Comparison of ENCODE assay signal across 20 cellular contexts in the genomic region with DNA sequence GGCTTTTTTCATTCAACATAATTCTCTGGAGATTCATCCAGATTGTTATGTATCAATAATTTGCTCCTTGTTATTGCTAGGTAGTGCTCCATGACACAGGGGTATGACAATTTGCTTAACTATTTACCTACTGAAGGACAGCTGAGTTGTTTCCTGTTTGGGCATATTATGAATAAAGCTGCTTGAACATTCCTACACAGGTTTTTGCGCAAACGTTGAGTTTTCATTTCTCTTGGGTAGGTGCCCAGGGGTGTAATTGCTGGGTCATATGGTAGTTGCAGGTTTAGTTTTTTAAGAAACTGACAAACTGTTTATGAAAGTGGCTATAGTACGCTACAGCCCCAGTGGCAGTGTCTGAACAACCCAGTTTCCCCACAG. TPM values are rescaled to one million over a fixed set of nuclear protein-coding genes. Genes with fewer than 3 reads are reported as not detected.
DNase-seq lines count a peak whose midpoint lies in the region; ATAC-seq, FAIRE-seq and TF ChIP-seq lines count a peak whose summit lies in the region.
"Had no signal": no experiment of that assay in that cellular context is flagged by ENCODE, and none has a peak within 500 bp of the region (broad histone marks: within the 10 kb centered on the region; RNA-seq: fewer than 3 reads in every experiment).

No MANE protein-coding gene starts in this region.

- H3K9me2 ChIP-seq in PC-3 (replicated peaks; ENCODE audit: low read length): no peaks in the 10 kb centered on the region

- no peak for FAIRE-seq in H54 (lab: Jason Lieb, UNC)
- FAIRE-seq: GM12891 had no signal

- H2AFZ ChIP-seq in PC-3 (ENCODE audit: low read length) (no peak overlapping the region), mammary epithelial cell (ENCODE audit: low read depth, low read length) (peak overlapping the region; percentile 61)
- H2AFZ ChIP-seq: GM23338 had no signal

- H3K4me3 ChIP-seq in PC-3 (ENCODE audit: low read length): no peak overlapping the region
- no peak overlapping the region for H3K4me3 ChIP-seq in mammary epithelial cell (replicated peaks in 1 of 3; ENCODE audit: insufficient read depth in 1 of 3, low read depth in 2 of 3, low read length in 3 of 3)
- H3K4me3 ChIP-seq: BLaER1 treated with 17β-estradiol and CSF1 and Interleukin-3, amounts not matched to agents 10 nM and 100 nM; GM23338 had no signal

- peaks cover 16% of the 10 kb centered on the region; the same call in 1 of the 2 replicates for H3K4me1 ChIP-seq in PC-3 (ENCODE audit: insufficient read depth, low read length)
- H3K4me1 ChIP-seq in mammary epithelial cell (ENCODE audit: insufficient read depth, low read length): peaks cover 21% of the 10 kb centered on the region

- H3K79me2 ChIP-seq in PC-3 (ENCODE audit: low read length) (no peaks in the 10 kb centered on the region), mammary epithelial cell (ENCODE audit: insufficient read depth, low read length) (no peaks in the 10 kb centered on the region)

- TF ChIP-seq POLR2A in H54 (IDR thresholded peaks at IDR 0.05; ENCODE audit: low read depth, low read length): no peak

- H3K4me2 ChIP-seq in PC-3 (ENCODE audit: low read length): no peak overlapping the region
- peak overlapping the region; percentile 27 for H3K4me2 ChIP-seq in mammary epithelial cell (ENCODE audit: insufficient read depth, low read depth, low read length)
- H3K4me2 ChIP-seq: BLaER1 treated with 17β-estradiol and CSF1 and Interleukin-3, amounts not matched to agents 10 nM and 100 nM; GM23338; KMS-11 had no signal

- dilution Hi-C loops in mammary epithelial cell (cut with HindIII; ENCODE audit: low sequenced_read_pairs): loop anchor here (5.0 kb wide), 2 partner anchors 52 to 63 kb away; no protein-coding TSS in a partner anchor

- peak overlapping the region; percentile 26 for H3K27ac ChIP-seq in 22Rv1
- H3K27ac ChIP-seq in PC-3 (ENCODE audit: low read length): no peak overlapping the region
- peak overlapping the region; percentile 46 for H3K27ac ChIP-seq in mammary epithelial cell (ENCODE audit: insufficient read depth, low read depth, low read length)
- H3K27ac ChIP-seq: BLaER1 treated with 17β-estradiol and CSF1 and Interleukin-3, amounts not matched to agents 10 nM and 100 nM; KMS-11 had no signal

- H3K27me3 ChIP-seq in PC-3 (ENCODE audit: low read length) (no peaks in the 10 kb centered on the region), mammary epithelial cell (ENCODE audit: insufficient read depth, low read length) (no peaks in the 10 kb centered on the region)
- H3K27me3 ChIP-seq: BLaER1 treated with 17β-estradiol and CSF1 and Interleukin-3, amounts not matched to agents 10 nM and 100 nM had no signal

- no peak; the same call in 1 of the 2 replicates for ATAC-seq in PC-3
- no peak for ATAC-seq in HG03469 (IDR thresholded peaks at IDR 0.05; ENCODE audit: unreplicated experiment)
- no peak for ATAC-seq in HG02870 (IDR thresholded peaks at IDR 0.05; ENCODE audit: unreplicated experiment)
- ATAC-seq: GM23338, HCT116, Panc1 had no signal

- in situ Hi-C loops in mammary epithelial cell (cut with MboI; ENCODE audit: low sequenced_read_pairs in 2 of 2): no loop called here

- TF ChIP-seq CTCF in 22Rv1 (IDR thresholded peaks at IDR 0.05) (no peak), PC-3 (conservative IDR thresholded peaks at IDR 0.05; ENCODE audit: low read depth, low read length) (no peak), mammary epithelial cell (conservative IDR thresholded peaks at IDR 0.05 in 1 of 2, IDR thresholded peaks at IDR 0.05 in 1 of 2; ENCODE audit: extremely low read depth in 1 of 2, insufficient read depth in 1 of 2, low read depth in 1 of 2, low read length in 2 of 2) (no peak)

- H3K9ac ChIP-seq in PC-3 (ENCODE audit: low read length): no peak overlapping the region
- H3K9ac ChIP-seq in mammary epithelial cell (ENCODE audit: insufficient read depth, low read length): no peak overlapping the region
- H3K9ac ChIP-seq: BLaER1 treated with 17β-estradiol and CSF1 and Interleukin-3, amounts not matched to agents 10 nM and 100 nM; KMS-11 had no signal

- H3K36me3 ChIP-seq in PC-3 (ENCODE audit: low read depth, low read length) (0 out of 2 replicates have a peak, but pooled peaks cover 2% of the 10 kb centered on the region), mammary epithelial cell (ENCODE audit: insufficient read depth, low read length) (peaks cover 3% of the 10 kb centered on the region)

- no TSS peak for BruUV-seq in PC-3 (replicated peaks; lab: Mats Ljungman, UMichigan)
- BruUV-seq in mammary epithelial cell (replicated peaks; lab: Mats Ljungman, UMichigan): no TSS peak

- DNase-seq in PC-3: peak; percentile 39
- peak; percentile 79 for DNase-seq in mammary epithelial cell
- DNase-seq in fibroblast of peridontal ligament (ENCODE audit: extremely low read depth): peak; percentile 11
- no peak for DNase-seq in H54 (ENCODE audit: insufficient read length, low spot score)
- DNase-seq: CD8-positive, alpha-beta memory T cell; DMS53; EL; NCI-H1417 treated with DMSO at 0.1 percent for 48 hours; NCI-H1930; NCI-H345; NCI-H526 had no signal

- intact Hi-C loops in PC-3 (cut with micrococcal nuclease): no loop called here
- intact Hi-C loops in mammary epithelial cell (cut with micrococcal nuclease): loop anchor here (2.0 kb wide), 1 partner anchor 20 kb away; a partner anchor contains a TSS

- H3F3A ChIP-seq in PC-3 (ENCODE audit: low read length, unreplicated experiment): no peaks in the 10 kb centered on the region

- WGBS in mammary epithelial cell (ENCODE audit: low coverage, missing lambda C conversion rate): 50% methylated on average over 3 of the region's 3 CpGs

- no peaks in the 10 kb centered on the region for H4K20me1 ChIP-seq in PC-3 (ENCODE audit: low read length)
- H4K20me1 ChIP-seq in mammary epithelial cell (ENCODE audit: insufficient read depth, low read length): no peaks in the 10 kb centered on the region
- H4K20me1 ChIP-seq: BLaER1 treated with 17β-estradiol and CSF1 and Interleukin-3, amounts not matched to agents 10 nM and 100 nM had no signal

- CTCF ChIA-PET in PC-3 (lab: Charles Lee): interaction anchor here (0.7 kb wide), 1 partner anchor 11 kb away, joined by 3 read pairs; no protein-coding TSS in a partner anchor
- CTCF ChIA-PET in mammary epithelial cell (lab: Charles Lee; ENCODE audit: low non-redundant PET): no interaction called here

- POLR2A ChIA-PET in PC-3 (lab: Charles Lee; ENCODE audit: unreplicated experiment): no interaction called here

- H3K9me3 ChIP-seq in PC-3 (ENCODE audit: low read length) (no peaks in the 10 kb centered on the region), mammary epithelial cell (replicated peaks; ENCODE audit: insufficient read depth, low read length) (no peaks in the 10 kb centered on the region)
- H3K9me3 ChIP-seq: BLaER1 treated with 17β-estradiol and CSF1 and Interleukin-3, amounts not matched to agents 10 nM and 100 nM had no signal

RNA-seq across cellular contexts. Expression of a gene that starts 21.4 kb away (rescaled TPM):
- total RNA-seq in PC-3 (2014; rRNA removed) (10.6 and 14.1 TPM in 2 replicates), mammary epithelial cell (10 to 100 TPM in 1 of 2 donors, 1 to 10 TPM in 1; 2.8 to 22.5 TPM)
- 29.2 TPM for polyA plus RNA-seq in mammary epithelial cell
- polyA minus RNA-seq in mammary epithelial cell: 15.2 TPM
